In genomic region chr10:102027261-102027660, GRCh38 we compare ENCODE assay signal across 38 cellular contexts.
"Had no signal": no experiment of that assay in that cellular context is flagged by ENCODE, and none has a peak within 500 bp of the region (broad histone marks: within the 10 kb centered on the region; RNA-seq: fewer than 3 reads in every experiment).

No MANE protein-coding gene starts in this region.

- H3K27me3 Mint-ChIP-seq: activated naive CD4-positive, alpha-beta T cell treated with anti-CD3 and anti-CD28 coated beads, Interleukin-2, amount 10 ng/mL, durations not matched to agents 7 days and 5 days; activated naive CD4-positive, alpha-beta T cell treated with anti-CD3 and anti-CD28 coated beads, Interleukin-2, amount 50 U/mL, for 24 hours; activated naive CD8-positive, alpha-beta T cell; activated naive CD8-positive, alpha-beta T cell treated with anti-CD3 and anti-CD28 coated beads for 36 hours; activated naive CD8-positive, alpha-beta T cell treated with anti-CD3 and anti-CD28 coated beads, Interleukin-2, amount 10 ng/mL, durations not matched to agents 7 days and 5 days; activated naive CD8-positive, alpha-beta T cell treated with anti-CD3 and anti-CD28 coated beads, Interleukin-2, amount 50 U/mL, for 24 hours; activated T-cell treated with anti-CD3 and anti-CD28 coated beads, Interleukin-2, amount 50 U/mL, for 24 hours; activated T-helper 17 cell treated with anti-CD3 and anti-CD28 coated beads, Interleukin-2, amount 50 U/mL, for 72 hours; brain; central memory CD8-positive, alpha-beta T cell had no signal

- H3K36me3 ChIP-seq: breast epithelium had no signal

- H3K27ac ChIP-seq: adrenal gland, ascending aorta, body of pancreas, brain microvascular endothelial cell, breast epithelium, cardiac muscle cell had no signal

- DNase-seq: activated effector memory CD4-positive, alpha-beta T cell treated with anti-CD3 and anti-CD28 coated beads, Interleukin-2, amount 50 U/mL, for 16 hours; activated effector memory CD4-positive, alpha-beta T cell treated with Interleukin-2 at 50 U/mL for 16 hours; activated gamma-delta T cell; activated gamma-delta T cell treated with Interleukin-2 at 50 U/mL for 16 hours; activated naive CD4-positive, alpha-beta T cell; activated naive CD4-positive, alpha-beta T cell treated with anti-CD3 and anti-CD28 coated beads for 36 hours; activated naive CD4-positive, alpha-beta T cell treated with anti-CD3 and anti-CD28 coated beads, Interleukin-2, amount 10 ng/mL, durations not matched to agents 7 days and 5 days; activated naive CD4-positive, alpha-beta T cell treated with anti-CD3 and anti-CD28 coated beads, Interleukin-2, amount 50 U/mL, for 16 hours; activated naive CD4-positive, alpha-beta T cell treated with Interleukin-2 at 50 U/mL for 16 hours; activated naive CD8-positive, alpha-beta T cell treated with anti-CD3 and anti-CD28 coated beads for 36 hours; activated naive CD8-positive, alpha-beta T cell treated with anti-CD3 and anti-CD28 coated beads, Interleukin-2, amount 10 ng/mL, durations not matched to agents 7 days and 5 days; activated naive CD8-positive, alpha-beta T cell treated with anti-CD3 and anti-CD28 coated beads, Interleukin-2, amount 50 U/mL, for 24 hours; activated T-cell treated with anti-CD3 and anti-CD28 coated beads, Interleukin-2, amount 50 U/mL, for 1 hour; activated T-cell treated with anti-CD3 and anti-CD28 coated beads, Interleukin-2, amount 50 U/mL, for 24 hours; activated T-cell treated with anti-CD3 and anti-CD28 coated beads, Interleukin-2, amount 50 U/mL, for 4 hours; activated T-cell treated with anti-CD3 and anti-CD28 coated beads, Interleukin-2, amount 50 U/mL, for 48 hours; activated T-cell treated with anti-CD3 and anti-CD28 coated beads, Interleukin-2, amount 50 U/mL, for 72 hours; adrenal gland; amniotic stem cell; amygdala; anterior cingulate cortex; aorta; body of pancreas; brain microvascular endothelial cell; caudate nucleus; central memory CD4-positive, alpha-beta T cell; cerebellar nuclear complex had no signal

- H3K4me1 ChIP-seq: adrenal gland, ascending aorta, body of pancreas, breast epithelium had no signal

- ATAC-seq: activated naive CD4-positive, alpha-beta T cell treated with anti-CD3 and anti-CD28 coated beads, Interleukin-2, amount 50 U/mL, for 72 hours; activated naive CD8-positive, alpha-beta T cell treated with anti-CD3 and anti-CD28 coated beads, Interleukin-2, amount 50 U/mL, for 24 hours; activated T-cell treated with anti-CD3 and anti-CD28 coated beads, Interleukin-2, amount 50 U/mL, for 4 hours; activated T-cell treated with anti-CD3 and anti-CD28 coated beads, Interleukin-2, amount 50 U/mL, for 72 hours; activated T-helper 17 cell treated with anti-CD3 and anti-CD28 coated beads, Interleukin-2, amount 50 U/mL, for 72 hours; body of pancreas had no signal

- H3K4me1 Mint-ChIP-seq: activated naive CD4-positive, alpha-beta T cell treated with anti-CD3 and anti-CD28 coated beads, Interleukin-2, amount 10 ng/mL, durations not matched to agents 7 days and 5 days; activated naive CD4-positive, alpha-beta T cell treated with anti-CD3 and anti-CD28 coated beads, Interleukin-2, amount 50 U/mL, for 24 hours; activated naive CD8-positive, alpha-beta T cell treated with anti-CD3 and anti-CD28 coated beads for 36 hours; activated naive CD8-positive, alpha-beta T cell treated with anti-CD3 and anti-CD28 coated beads, Interleukin-2, amount 10 ng/mL, durations not matched to agents 7 days and 5 days; activated naive CD8-positive, alpha-beta T cell treated with anti-CD3 and anti-CD28 coated beads, Interleukin-2, amount 50 U/mL, for 24 hours; activated T-helper 17 cell treated with anti-CD3 and anti-CD28 coated beads, Interleukin-2, amount 50 U/mL, for 72 hours; brain; central memory CD8-positive, alpha-beta T cell had no signal

- H3K27ac Mint-ChIP-seq: activated naive CD4-positive, alpha-beta T cell treated with anti-CD3 and anti-CD28 coated beads for 36 hours; activated naive CD4-positive, alpha-beta T cell treated with anti-CD3 and anti-CD28 coated beads, Interleukin-2, amount 10 ng/mL, durations not matched to agents 7 days and 5 days; activated naive CD4-positive, alpha-beta T cell treated with anti-CD3 and anti-CD28 coated beads, Interleukin-2, amount 50 U/mL, for 24 hours; activated naive CD4-positive, alpha-beta T cell treated with anti-CD3 and anti-CD28 coated beads, Interleukin-2, amount 50 U/mL, for 72 hours; activated naive CD8-positive, alpha-beta T cell; activated naive CD8-positive, alpha-beta T cell treated with anti-CD3 and anti-CD28 coated beads for 36 hours; activated naive CD8-positive, alpha-beta T cell treated with anti-CD3 and anti-CD28 coated beads, Interleukin-2, amount 10 ng/mL, durations not matched to agents 7 days and 5 days; activated naive CD8-positive, alpha-beta T cell treated with anti-CD3 and anti-CD28 coated beads, Interleukin-2, amount 50 U/mL, for 24 hours; activated T-cell treated with anti-CD3 and anti-CD28 coated beads, Interleukin-2, amount 50 U/mL, for 24 hours; activated T-cell treated with anti-CD3 and anti-CD28 coated beads, Interleukin-2, amount 50 U/mL, for 72 hours; activated T-helper 1 cell treated with anti-CD3 and anti-CD28 coated beads, Interleukin-12 subunit alpha, Interleukin-12 subunit beta, Interleukin-2, Interleukin-4 antibody, amounts not matched to agents 30 ng/mL and 10 ng/mL and 1 ng/mL, durations not matched to agents 14 hours and 24 hours and 36 hours; activated T-helper 17 cell treated with anti-CD3 and anti-CD28 coated beads, Interleukin-2, amount 50 U/mL, for 72 hours; activated T-helper 2 cell treated with anti-CD3 and anti-CD28 coated beads, Interferon-gamma antibody, Interleukin-2, Interleukin-4, amounts not matched to agents 10 μg/mL and 5 μg/mL and 100 μg/mL, durations not matched to agents 14 hours and 24 hours and 36 hours; brain had no signal

- H3K27me3 ChIP-seq: adrenal gland, ascending aorta, body of pancreas, brain microvascular endothelial cell, breast epithelium, cardiac muscle cell had no signal

- H3K9me3 Mint-ChIP-seq: activated naive CD4-positive, alpha-beta T cell treated with anti-CD3 and anti-CD28 coated beads for 36 hours; activated naive CD4-positive, alpha-beta T cell treated with anti-CD3 and anti-CD28 coated beads, Interleukin-2, amount 10 ng/mL, durations not matched to agents 7 days and 5 days; activated naive CD4-positive, alpha-beta T cell treated with anti-CD3 and anti-CD28 coated beads, Interleukin-2, amount 50 U/mL, for 24 hours; activated naive CD4-positive, alpha-beta T cell treated with anti-CD3 and anti-CD28 coated beads, Interleukin-2, amount 50 U/mL, for 72 hours; activated naive CD8-positive, alpha-beta T cell treated with anti-CD3 and anti-CD28 coated beads for 36 hours; activated naive CD8-positive, alpha-beta T cell treated with anti-CD3 and anti-CD28 coated beads, Interleukin-2, amount 10 ng/mL, durations not matched to agents 7 days and 5 days; activated naive CD8-positive, alpha-beta T cell treated with anti-CD3 and anti-CD28 coated beads, Interleukin-2, amount 50 U/mL, for 24 hours; activated T-cell treated with anti-CD3 and anti-CD28 coated beads, Interleukin-2, amount 50 U/mL, for 24 hours; activated T-cell treated with anti-CD3 and anti-CD28 coated beads, Interleukin-2, amount 50 U/mL, for 4 hours; activated T-cell treated with anti-CD3 and anti-CD28 coated beads, Interleukin-2, amount 50 U/mL, for 72 hours; activated T-helper 1 cell treated with anti-CD3 and anti-CD28 coated beads, Interleukin-12 subunit alpha, Interleukin-12 subunit beta, Interleukin-2, Interleukin-4 antibody, amounts not matched to agents 30 ng/mL and 10 ng/mL and 1 ng/mL, durations not matched to agents 14 hours and 24 hours and 36 hours; activated T-helper 17 cell treated with anti-CD3 and anti-CD28 coated beads, Interleukin-2, amount 50 U/mL, for 72 hours; activated T-helper 2 cell treated with anti-CD3 and anti-CD28 coated beads, Interferon-gamma antibody, Interleukin-2, Interleukin-4, amounts not matched to agents 10 μg/mL and 5 μg/mL and 100 μg/mL, durations not matched to agents 14 hours and 24 hours and 36 hours; brain; central memory CD8-positive, alpha-beta T cell had no signal

- H3K4me3 ChIP-seq: adrenal gland, ascending aorta, body of pancreas, breast epithelium, cardiac muscle cell had no signal

- H3K4me3 Mint-ChIP-seq: activated naive CD4-positive, alpha-beta T cell treated with anti-CD3 and anti-CD28 coated beads for 36 hours; activated naive CD4-positive, alpha-beta T cell treated with anti-CD3 and anti-CD28 coated beads, Interleukin-2, amount 10 ng/mL, durations not matched to agents 7 days and 5 days; activated naive CD4-positive, alpha-beta T cell treated with anti-CD3 and anti-CD28 coated beads, Interleukin-2, amount 50 U/mL, for 24 hours; activated naive CD8-positive, alpha-beta T cell; activated naive CD8-positive, alpha-beta T cell treated with anti-CD3 and anti-CD28 coated beads for 36 hours; activated naive CD8-positive, alpha-beta T cell treated with anti-CD3 and anti-CD28 coated beads, Interleukin-2, amount 10 ng/mL, durations not matched to agents 7 days and 5 days; activated naive CD8-positive, alpha-beta T cell treated with anti-CD3 and anti-CD28 coated beads, Interleukin-2, amount 50 U/mL, for 24 hours; activated T-cell treated with anti-CD3 and anti-CD28 coated beads, Interleukin-2, amount 50 U/mL, for 24 hours; activated T-cell treated with anti-CD3 and anti-CD28 coated beads, Interleukin-2, amount 50 U/mL, for 4 hours; activated T-cell treated with anti-CD3 and anti-CD28 coated beads, Interleukin-2, amount 50 U/mL, for 72 hours; activated T-helper 1 cell treated with anti-CD3 and anti-CD28 coated beads, Interleukin-12 subunit alpha, Interleukin-12 subunit beta, Interleukin-2, Interleukin-4 antibody, amounts not matched to agents 30 ng/mL and 10 ng/mL and 1 ng/mL, durations not matched to agents 14 hours and 24 hours and 36 hours; activated T-helper 17 cell treated with anti-CD3 and anti-CD28 coated beads, Interleukin-2, amount 50 U/mL, for 72 hours; brain; central memory CD8-positive, alpha-beta T cell had no signal

- H3K9me3 ChIP-seq: adrenal gland, ascending aorta, body of pancreas, breast epithelium had no signal
